Comparison of ENCODE assay signal across 8 cellular contexts in genomic region chr12:75334384-75335030, GRCh38. TPM values are rescaled to one million over a fixed set of nuclear protein-coding genes. Genes with fewer than 3 reads are reported as not detected.
DNase-seq lines count a peak whose midpoint lies in the region; ATAC-seq and TF ChIP-seq lines count a peak whose summit lies in the region.

Gene GLIPR1L1, plus strand, starts transcription at chr12:75334670. Its CDS starts 59 bp downstream, at chr12:75334729.

- peak within 1 kb of the TSS; percentile 59 for H3K4me3 Mint-ChIP-seq in endothelial cell (ENCODE audit: unreplicated experiment)

- DNase-seq in AML-193 (lab: John Stamatoyannopoulos, UW) (peak; percentile 83 to 86), NCI-H774 (lab: John Stamatoyannopoulos, UW) (peak; percentile 85), endothelial cell (ENCODE audit: low spot score) (peak; percentile 91)
- peak; percentile 45 to 72 (median 50) for DNase-seq in activated CD8-positive, alpha-beta memory T cell treated with anti-CD3 and anti-CD28 coated beads for 48 hours (ENCODE audit: low read depth in 2 of 3, low spot score in 2 of 3)
- peak; percentile 36 to 68 for DNase-seq in stimulated activated CD8-positive, alpha-beta memory T cell treated with anti-CD3 and anti-CD28 coated beads, Interleukin-15, amount 100 ng/mL, for 4 hours (ENCODE audit: low read depth in 2 of 2)

- H3K4me3 ChIP-seq in mesodermal cell (ENCODE audit: extremely low read depth, insufficient read depth, low read length, poor library complexity, severe bottlenecking): peak within 1 kb of the TSS; percentile 25

- H3K9me3 Mint-ChIP-seq in endothelial cell (ENCODE audit: unreplicated experiment): no peaks in the 10 kb centered on the region

- ATAC-seq in GM18870 (IDR thresholded peaks at IDR 0.05; ENCODE audit: unreplicated experiment) (peak; percentile 59), HG03108 (IDR thresholded peaks at IDR 0.05; ENCODE audit: unreplicated experiment) (peak; percentile 65)

- no peaks in the 10 kb centered on the region for H3K9me3 ChIP-seq in mesodermal cell (ENCODE audit: control insufficient read depth, low read length)

- H3K36me3 Mint-ChIP-seq in endothelial cell (ENCODE audit: low read depth, unreplicated experiment): no peaks in the 10 kb centered on the region

- H3K4me1 Mint-ChIP-seq in endothelial cell (ENCODE audit: unreplicated experiment): no peaks in the 10 kb centered on the region

- 11 to 14% methylated on average over 4 to 5 of the region's 23 CpGs for WGBS in mesodermal cell (ENCODE audit: insufficient coverage in 2 of 2), 2 experiments

- H3K27ac ChIP-seq in mesodermal cell (ENCODE audit: low read depth, low read length, severe bottlenecking): peak within 1 kb of the TSS; percentile 58

- H3K27ac Mint-ChIP-seq in endothelial cell (ENCODE audit: unreplicated experiment): no peak within 1 kb of the TSS

- peak; percentile 96 for TF ChIP-seq CTCF in endothelial cell (IDR thresholded peaks at IDR 0.05; ENCODE audit: unreplicated experiment)

- no peaks in the 10 kb centered on the region for H3K36me3 ChIP-seq in mesodermal cell (ENCODE audit: control insufficient read depth, insufficient read depth, low read length)

- no peaks in the 10 kb centered on the region for H3K4me1 ChIP-seq in mesodermal cell (ENCODE audit: control insufficient read depth, insufficient read depth, low read length, poor library complexity, severe bottlenecking)

- H3K27me3 Mint-ChIP-seq in endothelial cell (ENCODE audit: unreplicated experiment): no peaks in the 10 kb centered on the region

RNA-seq across cellular contexts. Expression of gene GLIPR1L1, which starts in this region (rescaled TPM):
- total RNA-seq in endothelial cell (ENCODE audit: unreplicated experiment): not detected
- 1.8 TPM for polyA plus RNA-seq in mesodermal cell (2013, experiment 1 of 2)
- 1.1 TPM for polyA plus RNA-seq in mesodermal cell (2013, experiment 2 of 2)

Comparison
In these comparisons a context has a peak if more than half of its experiments do, and no peak if none do; other contexts are left out.
1. Peak in every context shown above with its lines: DNase-seq, ATAC-seq, H3K4me3 ChIP-seq and H3K27ac ChIP-seq.
2. Peak in DNase-seq in endothelial cell; RNA of the gene not detected or under 1 TPM.